Comparison of ENCODE assay signal across 35 cellular contexts in genomic region chr6:81792826-81793225, GRCh38. TPM values are rescaled to one million over a fixed set of nuclear protein-coding genes. Genes with fewer than 3 reads are reported as not detected.
A peak's percentile ranks its signal among the peaks of the same experiment; 100 is the strongest.
DNase-seq lines count a peak whose midpoint lies in the region; FAIRE-seq and TF ChIP-seq lines count a peak whose summit lies in the region.
"Had no signal": no experiment of that assay in that cellular context is flagged by ENCODE, and none has a peak within 500 bp of the region (broad histone marks: within the 10 kb centered on the region; RNA-seq: fewer than 3 reads in every experiment).

No MANE protein-coding gene starts in this region.

- no peak for FAIRE-seq in astrocyte (lab: Jason Lieb, UNC)
- FAIRE-seq: small intestine had no signal

- H3K4me3 ChIP-seq in astrocyte (ENCODE audit: insufficient read depth, low read depth, low read length) = no peak overlapping the region
- H3K4me3 ChIP-seq: ascending aorta, dorsolateral prefrontal cortex, esophagus squamous epithelium, gastrocnemius medialis, GM23338, hepatocyte, lung, mucosa of descending colon, upper lobe of right lung had no signal

- no peaks in the 10 kb centered on the region for H4K20me1 ChIP-seq in astrocyte (ENCODE audit: insufficient read depth, low read length)

- H3K27ac ChIP-seq in astrocyte (ENCODE audit: low read depth, low read length) (no peak overlapping the region), substantia nigra (ENCODE audit: low read depth, low read length, poor library complexity, severe bottlenecking) (no peak overlapping the region)
- H3K27ac ChIP-seq: ascending aorta, dorsolateral prefrontal cortex, esophagus squamous epithelium, gastrocnemius medialis, hepatocyte, RWPE1, upper lobe of right lung had no signal

- H3K79me2 ChIP-seq in astrocyte (ENCODE audit: insufficient read depth, low read length) = no peaks in the 10 kb centered on the region
- H3K79me2 ChIP-seq: hepatocyte had no signal

- no peak overlapping the region for H3K4me2 ChIP-seq in astrocyte (ENCODE audit: low read length)
- H3K4me2 ChIP-seq: GM23338, hepatocyte had no signal

- no peak overlapping the region for H3K27ac Mint-ChIP-seq in astrocyte (ENCODE audit: unreplicated experiment)
- H3K27ac Mint-ChIP-seq: activated T-cell treated with anti-CD3 and anti-CD28 coated beads, Interleukin-2, amount 50 U/mL, for 72 hours; GM23338; HFFc6; natural killer cell treated with Interleukin-12 subunit alpha and Interleukin-12 subunit beta and Interleukin-15 and Interleukin-18, amount 100 ng/mL, for 72 hours; stimulated activated naive B cell treated with anti-CD40 and anti-IgM and Interleukin-4, amounts not matched to agents 10 μg/mL and 1 μg/mL and 100 μg/mL, for 72 hours; T-helper 17 cell had no signal

- H3K9me3 Mint-ChIP-seq in astrocyte (ENCODE audit: unreplicated experiment) = no peaks in the 10 kb centered on the region
- H3K9me3 Mint-ChIP-seq: activated T-cell treated with anti-CD3 and anti-CD28 coated beads, Interleukin-2, amount 50 U/mL, for 72 hours; central memory CD8-positive, alpha-beta T cell; GM23338; HFFc6 had no signal

- H3K27me3 Mint-ChIP-seq in astrocyte (ENCODE audit: low read depth, unreplicated experiment) = no peaks in the 10 kb centered on the region
- H3K27me3 Mint-ChIP-seq: central memory CD8-positive, alpha-beta T cell; stimulated activated naive B cell treated with anti-CD40 and anti-IgM and Interleukin-4, amounts not matched to agents 10 μg/mL and 1 μg/mL and 100 μg/mL, for 72 hours had no signal

- peaks cover 23% of the 10 kb centered on the region for H3K4me1 Mint-ChIP-seq in astrocyte (ENCODE audit: low read depth, unreplicated experiment)
- H3K4me1 Mint-ChIP-seq: central memory CD8-positive, alpha-beta T cell had no signal

- no peaks in the 10 kb centered on the region for H3K27me3 ChIP-seq in astrocyte (ENCODE audit: insufficient read depth, low read length)
- H3K27me3 ChIP-seq: ascending aorta, esophagus squamous epithelium, gastrocnemius medialis, hepatocyte, upper lobe of right lung had no signal

- no peak overlapping the region for H2AFZ ChIP-seq in astrocyte (ENCODE audit: low read depth, low read length)
- H2AFZ ChIP-seq: GM23338, hepatocyte had no signal

- no peaks in the 10 kb centered on the region for H3K36me3 ChIP-seq in astrocyte (ENCODE audit: insufficient read depth, low read length)
- H3K36me3 ChIP-seq: ascending aorta, esophagus squamous epithelium, gastrocnemius medialis, upper lobe of right lung had no signal

- H3K4me3 Mint-ChIP-seq in astrocyte (ENCODE audit: unreplicated experiment) = no peak overlapping the region
- H3K4me3 Mint-ChIP-seq: activated T-cell treated with anti-CD3 and anti-CD28 coated beads, Interleukin-2, amount 50 U/mL, for 72 hours; central memory CD8-positive, alpha-beta T cell; GM23338; HFFc6; natural killer cell treated with Interleukin-12 subunit alpha and Interleukin-12 subunit beta and Interleukin-15 and Interleukin-18, amount 100 ng/mL, for 72 hours; stimulated activated naive B cell treated with anti-CD40 and anti-IgM and Interleukin-4, amounts not matched to agents 10 μg/mL and 1 μg/mL and 100 μg/mL, for 72 hours; T-helper 17 cell had no signal

- DNase-seq in EL = peak; percentile 26
- DNase-seq in LHCN-M2 (ENCODE audit: low read depth) = peak; percentile 64
- DNase-seq in astrocyte (ENCODE audit: low read depth) = peak; percentile 51
- DNase-seq in kidney tubule cell (ENCODE audit: low spot score) = peak; percentile 37
- DNase-seq in CD1c-positive myeloid dendritic cell (ENCODE audit: extremely low spot score) = no peak
- no peak for DNase-seq in T-helper 9 cell
- DNase-seq in substantia nigra (lab: John Stamatoyannopoulos, UW) = no peak
- DNase-seq: activated CD4-positive, alpha-beta T cell treated with anti-CD3 and anti-CD28 coated beads, Interleukin-2, amount 50 U/mL, for 48 hours; activated CD4-positive, CD25-positive, alpha-beta regulatory T cell treated with anti-CD3 and anti-CD28 coated beads, Interleukin-2, amount 50 U/mL, for 72 hours; activated T-cell treated with anti-CD3 and anti-CD28 coated beads, Interleukin-2, amount 50 U/mL, for 72 hours; C1 segment of cervical spinal cord; Caco-2; DMS79; dorsolateral prefrontal cortex; esophagus squamous epithelium; gastrocnemius medialis; HFFc6; KG1; left cardiac atrium; MM.1S; mucosa of descending colon; NCI-H2081; NCI-H345; NCI-H82; small intestine; stimulated activated naive B cell treated with anti-CD40 and anti-IgM and Interleukin-4, amounts not matched to agents 10 μg/mL and 1 μg/mL and 100 μg/mL, for 72 hours; T-helper 17 cell; upper lobe of right lung had no signal

- H3K9ac ChIP-seq in astrocyte (ENCODE audit: low read length) = no peak overlapping the region

- H3K9me3 ChIP-seq in astrocyte (ENCODE audit: insufficient read depth, low read depth, low read length) = no peaks in the 10 kb centered on the region
- H3K9me3 ChIP-seq: Caco-2, esophagus squamous epithelium, gastrocnemius medialis, mucosa of descending colon, upper lobe of right lung had no signal

- no peaks in the 10 kb centered on the region for H3K36me3 Mint-ChIP-seq in astrocyte (ENCODE audit: low read depth, unreplicated experiment)
- H3K36me3 Mint-ChIP-seq: natural killer cell treated with Interleukin-12 subunit alpha and Interleukin-12 subunit beta and Interleukin-15 and Interleukin-18, amount 100 ng/mL, for 72 hours; stimulated activated naive B cell treated with anti-CD40 and anti-IgM and Interleukin-4, amounts not matched to agents 10 μg/mL and 1 μg/mL and 100 μg/mL, for 72 hours had no signal

- no peaks in the 10 kb centered on the region for H3K4me1 ChIP-seq in astrocyte (ENCODE audit: insufficient read depth, low read length)
- H3K4me1 ChIP-seq: ascending aorta, gastrocnemius medialis, upper lobe of right lung had no signal

- no peak for TF ChIP-seq CTCF in astrocyte (IDR thresholded peaks at IDR 0.05; ENCODE audit: insufficient read depth, low read depth, low read length)

RNA-seq across cellular contexts. Expression of gene TENT5A, which starts 40.3 kb away (rescaled TPM):
- total RNA-seq in LHCN-M2 (2014; rRNA removed) (17.6 and 18.7 TPM in 2 replicates), astrocyte (17.8 and 19.7 TPM in 2 replicates)
- 3.2 TPM for polyA plus RNA-seq in LHCN-M2 (2012)

Comparison
In these comparisons a context has a peak if more than half of its experiments do, and no peak if none do; other contexts are left out.
1. DNase-seq: peak in EL (single experiment), LHCN-M2 (single experiment), astrocyte (single experiment) and kidney tubule cell (single experiment); none in CD1c-positive myeloid dendritic cell (single experiment), T-helper 9 cell (single experiment) and substantia nigra (0 of 49).